In genomic region chr9:104915049-104915448, GRCh38 we compare ENCODE assay signal across 26 cellular contexts. TPM values are rescaled to one million over a fixed set of nuclear protein-coding genes. Genes with fewer than 3 reads are reported as not detected.
DNase-seq lines count a peak whose midpoint lies in the region; ATAC-seq and TF ChIP-seq lines count a peak whose summit lies in the region.
"Had no signal": no experiment of that assay in that cellular context is flagged by ENCODE, and none has a peak within 500 bp of the region (broad histone marks: within the 10 kb centered on the region; RNA-seq: fewer than 3 reads in every experiment).

No MANE protein-coding gene starts in this region.

- in situ Hi-C loops in GM13977 (cut with MboI; ENCODE audit: low pct_unique_long_range_greater_than_20kb, low sequenced_read_pairs, unreplicated experiment) = no loop called here

- H4K20me1 ChIP-seq in DOHH2 (ENCODE audit: control insufficient read depth, insufficient read depth, low read depth, low read length) = no peaks in the 10 kb centered on the region

- H3F3A ChIP-seq in DOHH2 (ENCODE audit: control insufficient read depth, insufficient read depth) = peaks cover 5% of the 10 kb centered on the region; the same call in 1 of the 2 replicates

- peaks cover 97% of the 10 kb centered on the region for H3K4me1 ChIP-seq in DOHH2 (ENCODE audit: control insufficient read depth, low read length)

- peaks cover 98% of the 10 kb centered on the region for H3K79me2 ChIP-seq in DOHH2 (ENCODE audit: control insufficient read depth, low read length)

- H3K9me2 ChIP-seq in DOHH2 (replicated peaks; ENCODE audit: control insufficient read depth, low read length) = no peaks in the 10 kb centered on the region

- H3K4me3 ChIP-seq in DOHH2 (ENCODE audit: low read length) (no peak overlapping the region), coronary artery (peak overlapping the region; percentile 1), lower leg skin (ENCODE audit: low read depth, poor library complexity, severe bottlenecking) (no peak overlapping the region)
- H3K4me3 ChIP-seq: thyroid gland had no signal

- ATAC-seq in left lobe of liver (peak; percentile 43), HG03139 (IDR thresholded peaks at IDR 0.05; ENCODE audit: unreplicated experiment) (no peak)
- ATAC-seq: activated CD8-positive, alpha-beta T cell treated with anti-CD3 and anti-CD28 coated beads, Interleukin-2, amount 10 ng/mL, durations not matched to agents 7 days and 5 days; HCT116; left colon; naive thymus-derived CD8-positive, alpha-beta T cell; stimulated activated naive CD8-positive, alpha-beta T cell treated with anti-CD3 and anti-CD28 coated beads, Interleukin-15, Interleukin-2, amounts not matched to agents 100 U/mL and 50 U/mL, for 24 hours had no signal

- no peak for TF ChIP-seq POLR2A in lower leg skin (IDR thresholded peaks at IDR 0.05)

- TF ChIP-seq CTCF in DOHH2 (IDR thresholded peaks at IDR 0.05; ENCODE audit: low read depth, low read length, poor library complexity, severe bottlenecking) (no peak), coronary artery (IDR thresholded peaks at IDR 0.05) (no peak), lower leg skin (IDR thresholded peaks at IDR 0.05) (no peak), GM13977 (IDR thresholded peaks at IDR 0.05; ENCODE audit: extremely low read depth, insufficient read depth, missing control alignments) (no peak)

- intact Hi-C loops in lower leg skin (cut with DNase I; ENCODE audit: low total_unique reads) = no loop called here

- WGBS in lower leg skin, 2 donors = 49 to 56% methylated on average over 7 of the region's 7 CpGs

- H3K9me3 ChIP-seq in DOHH2 (ENCODE audit: control insufficient read depth, insufficient read depth, low read length) = no peaks in the 10 kb centered on the region
- H3K9me3 ChIP-seq: thyroid gland had no signal

- no peak overlapping the region for H3K27ac ChIP-seq in DOHH2 (ENCODE audit: low read depth, low read length)
- H3K27ac ChIP-seq in coronary artery = no peak overlapping the region
- H3K27ac ChIP-seq: thyroid gland, WERI-Rb-1 had no signal

- peaks cover 8% of the 10 kb centered on the region for H3K36me3 ChIP-seq in DOHH2 (ENCODE audit: control insufficient read depth, low read length)
- H3K36me3 ChIP-seq: thyroid gland, WERI-Rb-1 had no signal

- DNase-seq in coronary artery (ENCODE audit: low spot score) (no peak), left lobe of liver (ENCODE audit: low spot score) (no peak), pons (ENCODE audit: low spot score) (peak; percentile 28), lower leg skin (ENCODE audit: low spot score in 2 of 2) (no peak), NCI-H774 (lab: John Stamatoyannopoulos, UW) (no peak), GM13977 (ENCODE audit: low spot score) (no peak)
- DNase-seq: activated CD4-positive, alpha-beta T cell treated with anti-CD3 and anti-CD28 coated beads for 4 hours; activated CD8-positive, alpha-beta T cell treated with anti-CD3 and anti-CD28 coated beads, Interleukin-2, amount 10 ng/mL, durations not matched to agents 7 days and 5 days; amniotic stem cell; DMS79 treated with DMSO at 0.1 percent for 48 hours; immature natural killer cell; IMR-90; left colon; MV-4-11; naive thymus-derived CD8-positive, alpha-beta T cell; NCI-H1436; NCI-H2081; NCI-H2227 treated with DMSO at 0.1 percent for 48 hours; NCI-H69; occipital lobe; stimulated activated naive CD8-positive, alpha-beta T cell treated with anti-CD3 and anti-CD28 coated beads, Interleukin-15, Interleukin-2, amounts not matched to agents 100 U/mL and 50 U/mL, for 24 hours; thyroid gland; WERI-Rb-1 had no signal

- peak overlapping the region; percentile 71 for H3K4me2 ChIP-seq in DOHH2 (ENCODE audit: low read length)

- H3K27me3 ChIP-seq in DOHH2 (ENCODE audit: control insufficient read depth, low read length) = no peaks in the 10 kb centered on the region
- H3K27me3 ChIP-seq: thyroid gland had no signal

RNA-seq across cellular contexts. Expression of gene ABCA1, which starts 12.9 kb away (rescaled TPM):
- total RNA-seq in left lobe of liver = 48.3 TPM
- 10 to 100 TPM; 35.6 to 60.7 (median 39.8) TPM for total RNA-seq in lower leg skin
